Comparison of ENCODE assay signal across 11 cellular contexts in genomic region chr4:182683666-182684065, GRCh38.
DNase-seq lines count a peak whose midpoint lies in the region; ATAC-seq and TF ChIP-seq lines count a peak whose summit lies in the region.
"Had no signal": no experiment of that assay in that cellular context is flagged by ENCODE, and none has a peak within 500 bp of the region (broad histone marks: within the 10 kb centered on the region; RNA-seq: fewer than 3 reads in every experiment).

No MANE protein-coding gene starts in this region.

- TF ChIP-seq CTCF in cardiac muscle cell (IDR thresholded peaks at IDR 0.05; ENCODE audit: low read depth, low read length) (no peak), right atrium auricular region (IDR thresholded peaks at IDR 0.05) (no peak), choroid plexus epithelial cell (conservative IDR thresholded peaks at IDR 0.05; ENCODE audit: low read depth, low read length) (no peak), fibroblast of the aortic adventitia (IDR thresholded peaks at IDR 0.05; ENCODE audit: insufficient read depth, low read length) (no peak)

- no peaks in the 10 kb centered on the region for H3K36me3 ChIP-seq in cardiac muscle cell
- no peaks in the 10 kb centered on the region for H3K36me3 ChIP-seq in right atrium auricular region

- no peak for ATAC-seq in HG03342 (IDR thresholded peaks at IDR 0.05; ENCODE audit: unreplicated experiment)
- ATAC-seq in GM21515 (IDR thresholded peaks at IDR 0.05; ENCODE audit: unreplicated experiment): no peak
- ATAC-seq: HCT116 had no signal

- H3K27ac ChIP-seq in cardiac muscle cell (no peak overlapping the region), right atrium auricular region (peak overlapping the region in 1 of 2 donors; percentile 5)
- H3K27ac ChIP-seq: BLaER1 treated with 17β-estradiol and CSF1 and Interleukin-3, amounts not matched to agents 10 nM and 100 nM had no signal

- no peaks in the 10 kb centered on the region for H3K27me3 ChIP-seq in cardiac muscle cell
- H3K27me3 ChIP-seq in right atrium auricular region: no peaks in the 10 kb centered on the region
- H3K27me3 ChIP-seq: BLaER1 treated with 17β-estradiol and CSF1 and Interleukin-3, amounts not matched to agents 10 nM and 100 nM had no signal

- H3K4me3 ChIP-seq in cardiac muscle cell (no peak overlapping the region), right atrium auricular region (no peak overlapping the region), choroid plexus epithelial cell (ENCODE audit: low read depth, low read length) (no peak overlapping the region), fibroblast of the aortic adventitia (ENCODE audit: low read depth, low read length) (no peak overlapping the region)
- H3K4me3 ChIP-seq: BLaER1 treated with 17β-estradiol and CSF1 and Interleukin-3, amounts not matched to agents 10 nM and 100 nM had no signal

- DNase-seq in cardiac muscle cell (ENCODE audit: low read depth in 1 of 2, low spot score in 1 of 2) (peak; percentile 38), right atrium auricular region (ENCODE audit: low spot score) (no peak), choroid plexus epithelial cell (ENCODE audit: low read depth) (peak; percentile 10), fibroblast of the aortic adventitia (ENCODE audit: low read depth) (peak; percentile 4), NCI-H146 treated with DMSO at 0.1 percent for 48 hours (lab: John Stamatoyannopoulos, UW; ENCODE audit: unreplicated experiment) (no peak)
- DNase-seq: 8988T; CD4-positive, CD25-positive, alpha-beta regulatory T cell had no signal

- H3K4me1 ChIP-seq in cardiac muscle cell (ENCODE audit: low read depth) (peaks cover 13% of the 10 kb centered on the region), right atrium auricular region (peaks cover 0 to 15% of the 10 kb centered on the region in 2 donors)
- H3K4me1 ChIP-seq: BLaER1 treated with 17β-estradiol and CSF1 and Interleukin-3, amounts not matched to agents 10 nM and 100 nM had no signal

- H3K9me3 ChIP-seq in cardiac muscle cell (ENCODE audit: low read depth) (no peaks in the 10 kb centered on the region), right atrium auricular region (no peaks in the 10 kb centered on the region)
- H3K9me3 ChIP-seq: BLaER1 treated with 17β-estradiol and CSF1 and Interleukin-3, amounts not matched to agents 10 nM and 100 nM had no signal

Comparison
In these comparisons a context has a peak if more than half of its experiments do, and no peak if none do; other contexts are left out.
1. DNase-seq: peak in cardiac muscle cell (2 of 2), choroid plexus epithelial cell (single experiment) and fibroblast of the aortic adventitia (single experiment); none in right atrium auricular region (single experiment) and NCI-H146 treated with DMSO at 0.1 percent for 48 hours (single experiment).